ENCODE assay signal across 23 cellular contexts in genomic region chr17:17241656-17242055, GRCh38.
"Had no signal": no experiment of that assay in that cellular context is flagged by ENCODE, and none has a peak within 500 bp of the region (broad histone marks: within the 10 kb centered on the region; RNA-seq: fewer than 3 reads in every experiment).

No MANE protein-coding gene starts in this region.

- H3K27me3 Mint-ChIP-seq: memory B cell; natural killer cell treated with Interleukin-12 subunit alpha and Interleukin-12 subunit beta and Interleukin-15 and Interleukin-18, amount 100 ng/mL, for 72 hours; progenitor cell of endocrine pancreas; stimulated activated memory B cell treated with anti-CD40 and anti-IgM and Interleukin-4, amounts not matched to agents 10 μg/mL and 1 μg/mL and 100 μg/mL, for 72 hours; stimulated activated naive CD8-positive, alpha-beta T cell treated with anti-CD3 and anti-CD28 coated beads, Interleukin-15, amount 100 ng/mL, for 72 hours; type B pancreatic cell had no signal

- H3K9me3 Mint-ChIP-seq: memory B cell; natural killer cell treated with Interleukin-12 subunit alpha and Interleukin-12 subunit beta and Interleukin-15 and Interleukin-18, amount 100 ng/mL, for 72 hours; neural progenitor cell; stimulated activated memory B cell treated with anti-CD40 and anti-IgM and Interleukin-4, amounts not matched to agents 10 μg/mL and 1 μg/mL and 100 μg/mL, for 72 hours; stimulated activated naive CD8-positive, alpha-beta T cell treated with anti-CD3 and anti-CD28 coated beads, Interleukin-15, amount 100 ng/mL, for 72 hours; type B pancreatic cell had no signal

- H3K4me3 Mint-ChIP-seq: memory B cell; natural killer cell treated with Interleukin-12 subunit alpha and Interleukin-12 subunit beta and Interleukin-15 and Interleukin-18, amount 100 ng/mL, for 72 hours; neural progenitor cell; stimulated activated memory B cell treated with anti-CD40 and anti-IgM and Interleukin-4, amounts not matched to agents 10 μg/mL and 1 μg/mL and 100 μg/mL, for 72 hours; stimulated activated naive CD8-positive, alpha-beta T cell treated with anti-CD3 and anti-CD28 coated beads, Interleukin-15, amount 100 ng/mL, for 72 hours; type B pancreatic cell had no signal

- H3K27ac Mint-ChIP-seq: memory B cell; natural killer cell treated with Interleukin-12 subunit alpha and Interleukin-12 subunit beta and Interleukin-15 and Interleukin-18, amount 100 ng/mL, for 72 hours; neural progenitor cell; progenitor cell of endocrine pancreas; stimulated activated memory B cell treated with anti-CD40 and anti-IgM and Interleukin-4, amounts not matched to agents 10 μg/mL and 1 μg/mL and 100 μg/mL, for 72 hours; stimulated activated naive CD8-positive, alpha-beta T cell treated with anti-CD3 and anti-CD28 coated beads, Interleukin-15, amount 100 ng/mL, for 72 hours; type B pancreatic cell had no signal

- DNase-seq: kidney glomerular epithelial cell; left cardiac atrium; left ventricle myocardium superior; midbrain; mucosa of descending colon; naive thymus-derived CD4-positive, alpha-beta T cell; occipital lobe; stimulated activated CD4-positive, alpha-beta T cell treated with anti-CD3 and anti-CD28 coated beads, Interleukin-1b, Interleukin-23, amount 100 ng/mL, for 48 hours; stimulated activated CD4-positive, alpha-beta T cell treated with anti-CD3 and anti-CD28 coated beads, Interleukin-2, amount 100 ng/mL, for 48 hours; stimulated activated CD4-positive, alpha-beta T cell treated with anti-CD3 and anti-CD28 coated beads, Interleukin-4, amount 100 ng/mL, for 4 hours; stimulated activated CD8-positive, alpha-beta memory T cell treated with anti-CD3 and anti-CD28 coated beads, Interleukin-4, amount 100 ng/mL, for 48 hours; stimulated activated naive CD4-positive, alpha-beta T cell treated with Interleukin-2 at 50 U/mL for 16 hours; stimulated activated naive CD8-positive, alpha-beta T cell treated with anti-CD3 and anti-CD28 coated beads, Interleukin-15, amount 100 ng/mL, for 72 hours; substantia nigra; uterus had no signal

- ATAC-seq: left cardiac atrium; left lobe of liver; left ventricle myocardium superior; mucosa of descending colon; naive thymus-derived CD4-positive, alpha-beta T cell; natural killer cell treated with Interleukin-12 subunit alpha and Interleukin-12 subunit beta and Interleukin-15 and Interleukin-18, amount 100 ng/mL, for 72 hours; right lobe of liver; stimulated activated memory B cell treated with anti-CD40 and anti-IgM and Interleukin-4, amounts not matched to agents 10 μg/mL and 1 μg/mL and 100 μg/mL, for 72 hours; stimulated activated naive CD8-positive, alpha-beta T cell treated with anti-CD3 and anti-CD28 coated beads, Interleukin-15, amount 100 ng/mL, for 72 hours had no signal

- H3K36me3 Mint-ChIP-seq: memory B cell, neural progenitor cell, type B pancreatic cell had no signal
